Comparison of ENCODE assay signal across 8 cellular contexts in the genomic region with DNA sequence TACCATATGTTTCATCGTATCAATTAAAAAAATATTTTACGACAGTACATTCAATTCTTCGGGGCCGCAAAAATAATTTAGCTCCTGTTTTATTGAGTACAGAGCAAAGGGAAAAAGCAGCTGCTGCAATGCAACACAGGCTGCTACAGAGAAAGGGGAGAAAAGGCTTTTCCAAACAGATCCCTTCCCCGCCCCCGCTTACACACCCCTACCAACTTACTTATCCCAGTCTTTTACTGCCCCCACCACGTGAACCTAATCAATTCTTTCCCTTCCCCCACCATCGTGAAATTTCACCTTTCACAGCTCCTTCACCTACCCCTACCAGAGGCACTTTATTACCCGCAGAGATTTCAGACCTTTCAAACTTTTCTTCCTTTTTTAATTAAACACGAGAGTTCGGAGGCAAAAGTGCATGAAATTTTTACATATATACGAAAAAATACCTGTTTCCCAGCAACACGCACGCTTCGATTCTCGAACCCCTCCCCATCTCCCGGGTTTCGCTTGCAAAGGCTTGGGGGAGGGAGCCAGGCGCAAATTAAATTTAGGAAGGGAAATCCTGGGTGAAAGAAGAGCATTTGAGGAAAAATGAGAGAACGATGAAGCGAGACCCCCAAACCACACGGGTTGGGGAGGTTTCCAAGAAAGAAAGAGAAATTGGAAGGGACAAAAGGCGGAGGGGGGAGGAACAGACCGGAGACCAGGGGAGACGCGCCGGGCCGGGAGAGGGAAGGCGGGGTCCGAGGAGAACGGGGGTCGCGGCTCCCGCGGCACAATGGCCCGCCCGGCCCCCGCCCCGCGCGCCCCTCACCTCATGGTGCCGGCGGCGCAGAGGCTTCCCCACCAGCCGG. TPM values are rescaled to one million over a fixed set of nuclear protein-coding genes. Genes with fewer than 3 reads are reported as not detected.
DNase-seq lines count a peak whose midpoint lies in the region; ATAC-seq, FAIRE-seq and TF ChIP-seq lines count a peak whose summit lies in the region.

No MANE protein-coding gene starts in this region.

- no peaks in the 10 kb centered on the region for H3K36me3 ChIP-seq in K562 (ENCODE audit: control insufficient read depth, insufficient read depth, low read length)
- H3K36me3 ChIP-seq in kidney (ENCODE audit: control insufficient read depth in 1 of 2, insufficient read depth in 2 of 2, low read length in 2 of 2): no peaks in the 10 kb centered on the region

- H3K4me1 ChIP-seq in K562 (replicated peaks in 1 of 2; ENCODE audit: control insufficient read depth in 2 of 2, insufficient read depth in 2 of 2, low read length in 2 of 2) (peaks cover 0 to 16% of the 10 kb centered on the region in 2 experiments; a peak in 2 of 5 replicates), kidney (ENCODE audit: control insufficient read depth in 1 of 2, insufficient read depth in 1 of 2, low read depth in 1 of 2, low read length in 2 of 2) (peaks cover 3 to 4% of the 10 kb centered on the region in 2 donors)

- H3K4me3 Mint-ChIP-seq in activated CD4-positive, alpha-beta T cell treated with anti-CD3 and anti-CD28 coated beads, Interleukin-2, amount 10 ng/mL, durations not matched to agents 24 days and 14 days: peak overlapping the region; percentile 83
- H3K4me3 Mint-ChIP-seq in stimulated activated naive B cell treated with anti-CD40 and anti-IgM and Interleukin-4, amounts not matched to agents 10 μg/mL and 1 μg/mL and 100 μg/mL, for 72 hours: peak overlapping the region; percentile 86 to 93

- H3K4me3 ChIP-seq in K562 (peak overlapping the region; percentile 26), kidney (ENCODE audit: low read length in 2 of 2) (peak overlapping the region; percentile 80 to 84)

- no peaks in the 10 kb centered on the region for H4K20me1 ChIP-seq in K562 (replicated peaks; ENCODE audit: control insufficient read depth, insufficient read depth, low read length)

- no peaks in the 10 kb centered on the region for H3K9me1 ChIP-seq in K562 (ENCODE audit: control insufficient read depth, insufficient read depth, low read length)

- no peaks in the 10 kb centered on the region for H3K36me3 Mint-ChIP-seq in activated CD4-positive, alpha-beta T cell treated with anti-CD3 and anti-CD28 coated beads, Interleukin-2, amount 10 ng/mL, durations not matched to agents 24 days and 14 days (ENCODE audit: low read depth)
- H3K36me3 Mint-ChIP-seq in stimulated activated naive B cell treated with anti-CD40 and anti-IgM and Interleukin-4, amounts not matched to agents 10 μg/mL and 1 μg/mL and 100 μg/mL, for 72 hours: peaks cover 0 to 6% of the 10 kb centered on the region in 2 donors

- H3K9me3 Mint-ChIP-seq in activated CD4-positive, alpha-beta T cell treated with anti-CD3 and anti-CD28 coated beads, Interleukin-2, amount 10 ng/mL, durations not matched to agents 24 days and 14 days: no peaks in the 10 kb centered on the region
- H3K9me3 Mint-ChIP-seq in stimulated activated naive B cell treated with anti-CD40 and anti-IgM and Interleukin-4, amounts not matched to agents 10 μg/mL and 1 μg/mL and 100 μg/mL, for 72 hours: no peaks in the 10 kb centered on the region

- H3K4me1 Mint-ChIP-seq in activated CD4-positive, alpha-beta T cell treated with anti-CD3 and anti-CD28 coated beads, Interleukin-2, amount 10 ng/mL, durations not matched to agents 24 days and 14 days: peaks cover 10% of the 10 kb centered on the region
- peaks cover 7 to 14% of the 10 kb centered on the region in 2 donors for H3K4me1 Mint-ChIP-seq in stimulated activated naive B cell treated with anti-CD40 and anti-IgM and Interleukin-4, amounts not matched to agents 10 μg/mL and 1 μg/mL and 100 μg/mL, for 72 hours

- FAIRE-seq in K562 (lab: Jason Lieb, UNC) (no peak), kidney (lab: Jason Lieb, UNC) (no peak)

- no peak for TF ChIP-seq POLR2A in K562 (conservative IDR thresholded peaks at IDR 0.05)

- H3K9me3 ChIP-seq in K562 (replicated peaks; ENCODE audit: control insufficient read depth, insufficient read depth, low read depth, low read length): no peaks in the 10 kb centered on the region
- H3K9me3 ChIP-seq in kidney (ENCODE audit: control insufficient read depth in 1 of 2, low read length in 2 of 2): no peaks in the 10 kb centered on the region

- CTCF ChIA-PET in K562 (lab: Yijun Ruan, JAX; ENCODE audit: low intra/inter-chr PET ratio): no interaction called here

- in situ Hi-C loops in K562 (cut with MboI): no loop called here

- no peak overlapping the region for H3K27ac Mint-ChIP-seq in activated CD4-positive, alpha-beta T cell treated with anti-CD3 and anti-CD28 coated beads, Interleukin-2, amount 10 ng/mL, durations not matched to agents 24 days and 14 days
- peak overlapping the region; percentile 82 for H3K27ac Mint-ChIP-seq in stimulated activated naive B cell treated with anti-CD40 and anti-IgM and Interleukin-4, amounts not matched to agents 10 μg/mL and 1 μg/mL and 100 μg/mL, for 72 hours

- no peak for TF ChIP-seq EP300 in K562 (IDR thresholded peaks at IDR 0.05; ENCODE audit: low read length)

- no peak for DNase-seq in activated CD4-positive, alpha-beta T cell treated with anti-CD3 and anti-CD28 coated beads, Interleukin-2, amount 10 ng/mL, durations not matched to agents 24 days and 14 days
- no peak for DNase-seq in activated CD4-positive, alpha-beta T cell treated with anti-CD3 and anti-CD28 coated beads for 48 hours
- DNase-seq in NCI-H2171 (lab: John Stamatoyannopoulos, UW): peak; percentile 44
- DNase-seq in K562 (ENCODE audit: extremely low read depth in 1 of 4, low spot score in 3 of 4): peak in 1 of 4 experiments; percentile 20
- no peak for DNase-seq in kidney
- DNase-seq in stimulated activated naive B cell treated with anti-CD40 and anti-IgM and Interleukin-4, amounts not matched to agents 10 μg/mL and 1 μg/mL and 100 μg/mL, for 72 hours: no peak

- 0 out of 2 replicates have a peak overlapping the region, but pooled peaks have one; percentile 19 for H2AFZ ChIP-seq in K562 (ENCODE audit: low read depth, low read length)

- H3K27me3 Mint-ChIP-seq in activated CD4-positive, alpha-beta T cell treated with anti-CD3 and anti-CD28 coated beads, Interleukin-2, amount 10 ng/mL, durations not matched to agents 24 days and 14 days: peaks cover 70% of the 10 kb centered on the region
- peaks cover 0 to 6% of the 10 kb centered on the region in 2 donors for H3K27me3 Mint-ChIP-seq in stimulated activated naive B cell treated with anti-CD40 and anti-IgM and Interleukin-4, amounts not matched to agents 10 μg/mL and 1 μg/mL and 100 μg/mL, for 72 hours

- no TSS peak for BruUV-seq in K562 (replicated peaks; lab: Mats Ljungman, UMichigan)

- no peak for TF ChIP-seq RAD21 in K562 (CRISPR knock-in tag; conservative IDR thresholded peaks at IDR 0.05 in 1 of 2, IDR thresholded peaks at IDR 0.05 in 1 of 2)

- no peaks in the 10 kb centered on the region for H3K79me2 ChIP-seq in K562 (ENCODE audit: control insufficient read depth, insufficient read depth, low read length)

- H3K27ac ChIP-seq in K562 (ENCODE audit: extremely low read depth, low read depth, low read length) (no peak overlapping the region), kidney (ENCODE audit: low read depth in 2 of 2, low read length in 2 of 2) (peak overlapping the region; percentile 60 to 81)

- ATAC-seq in K562 (no peak), HG02870 (IDR thresholded peaks at IDR 0.05; ENCODE audit: unreplicated experiment) (no peak), GM19455 (IDR thresholded peaks at IDR 0.05; ENCODE audit: unreplicated experiment) (no peak)
- peak in 1 of 2 donors; percentile 17 for ATAC-seq in stimulated activated naive B cell treated with anti-CD40 and anti-IgM and Interleukin-4, amounts not matched to agents 10 μg/mL and 1 μg/mL and 100 μg/mL, for 72 hours (replicated peaks)

- POLR2A ChIA-PET in K562 (lab: Yijun Ruan, JAX): interaction anchor here (0.7 kb wide), 1 partner anchor 19 kb away, joined by 4 read pairs; no protein-coding TSS in a partner anchor

- no peak for TF ChIP-seq CTCF in K562 (IDR thresholded peaks at IDR 0.05 in 2 of 3, conservative IDR thresholded peaks at IDR 0.05 in 1 of 3; ENCODE audit: insufficient read depth in 2 of 3, low read depth in 1 of 3, low read length in 3 of 3)
- TF ChIP-seq CTCF in kidney (IDR thresholded peaks at IDR 0.05; ENCODE audit: borderline replicate concordance, extremely low read depth, insufficient read depth): no peak

- peak overlapping the region in 1 of 2 experiments; percentile 65; a peak in 1 of 4 replicates for H3K9ac ChIP-seq in K562 (ENCODE audit: insufficient read depth in 1 of 2, low read depth in 2 of 2, low read length in 2 of 2)
- peak overlapping the region; percentile 29 to 86 for H3K9ac ChIP-seq in kidney (ENCODE audit: low read length in 2 of 2)

- peaks cover 30 to 33% of the 10 kb centered on the region in 2 experiments for H3K27me3 ChIP-seq in K562 (ENCODE audit: control insufficient read depth in 2 of 2, insufficient read depth in 2 of 2, low read length in 2 of 2)

- WGBS in K562 (ENCODE audit: insufficient coverage, low coverage, missing lambda C conversion rate): 21% methylated on average over 30 of the region's 45 CpGs

- no peak overlapping the region for H3K4me2 ChIP-seq in K562 (ENCODE audit: insufficient read depth, low read length)

- intact Hi-C loops in activated CD4-positive, alpha-beta T cell treated with anti-CD3 and anti-CD28 coated beads, Interleukin-2, amount 10 ng/mL, durations not matched to agents 24 days and 14 days (cut with micrococcal nuclease): loop anchor here (2.0 to 10.0 kb wide), 2 partner anchors 177 to 263 kb away; no protein-coding TSS in a partner anchor
- intact Hi-C loops in K562 (cut with micrococcal nuclease) (loop anchor here (10.0 kb wide), 2 partner anchors 193 to 323 kb away; no protein-coding TSS in a partner anchor), kidney (cut with DNase I) (no loop called here)

RNA-seq across cellular contexts. Expression of gene ENAH, which starts 0.8 kb away (rescaled TPM):
- 0.33 TPM in 1 of 2 replicates, not detected in the other for total RNA-seq in activated CD4-positive, alpha-beta T cell treated with anti-CD3 and anti-CD28 coated beads, Interleukin-2, amount 10 ng/mL, durations not matched to agents 24 days and 14 days
- total RNA-seq in K562 (2011; cell fraction: chromatin; rRNA removed; ENCODE audit: low replicate concordance): 0.56 and 1.1 TPM in 2 replicates
- total RNA-seq in K562 (2011; cell fraction: nucleolus; rRNA removed): under 0.01 TPM in 1 of 2 replicates, not detected in the other
- total RNA-seq in K562 (2011; cell fraction: nucleoplasm; rRNA removed): 0.15 and 0.69 TPM in 2 replicates
- 0.05 and 0.12 TPM in 2 replicates for total RNA-seq in K562 (2014; rRNA removed)
- 0.10 and 0.15 TPM in 2 replicates for total RNA-seq in K562 (2014; rRNA removed; fragmentation: Illumina TruSeq; extraction: Trizol)
- 0.15 and 0.29 TPM in 2 replicates for total RNA-seq in K562 (2015; rRNA removed; fragmentation: Illumina TruSeq; extraction: Trizol)
- total RNA-seq in K562 (2021): 0.55 and 0.85 TPM in 2 replicates
- polyA plus RNA-seq in K562 (2011; rRNA removed): 0.34 and 1.2 TPM in 2 replicates
- 0.01 and 0.10 TPM in 2 replicates for polyA plus RNA-seq in K562 (2011; cell fraction: cytosol; rRNA removed)
- 0.21 and 0.44 TPM in 2 replicates for polyA plus RNA-seq in K562 (2011; cell fraction: nucleus; rRNA removed)
- 0.06 and 0.14 TPM in 2 replicates for polyA plus RNA-seq in K562 (2012)
- polyA plus RNA-seq in K562 (2014; fragmentation: Illumina TruSeq; extraction: Trizol): 0.06 and 0.33 TPM in 2 replicates
- polyA plus RNA-seq in K562 (2014; fragmentation: Nextera tagmentation; extraction: Ambion mirVana): under 1 TPM; 0.03 to 0.13 TPM
- 0.05 TPM in 1 of 2 replicates, not detected in the other for polyA plus RNA-seq in K562 (2014; rRNA removed)
- polyA minus RNA-seq in K562 (2011; rRNA and poly(A)+ RNA removed): 1.8 and 4.3 TPM in 2 replicates
- 1.5 TPM in 1 of 2 replicates, not detected in the other for polyA minus RNA-seq in K562 (2011; cell fraction: cytosol; rRNA and poly(A)+ RNA removed)
- polyA minus RNA-seq in K562 (2011; cell fraction: nucleus; rRNA and poly(A)+ RNA removed): 0.22 and 0.40 TPM in 2 replicates
- 42.3 TPM for total RNA-seq in kidney
- polyA plus RNA-seq in kidney (ENCODE audit: insufficient read depth, low read depth, low replicate concordance): 6.2 TPM

Comparison
In these comparisons a context has a peak if more than half of its experiments do, and no peak if none do; other contexts are left out.
1. RNA of gene ENAH, which starts 0.8 kb away (total RNA-seq): 42.3 TPM in kidney (single experiment); 0.33 TPM in activated CD4-positive, alpha-beta T cell treated with anti-CD3 and anti-CD28 coated beads, Interleukin-2, amount 10 ng/mL, durations not matched to agents 24 days and 14 days and under 0.01 to 1.1 TPM in K562; every median in the first group is over 10 times any median in the second.